Comparison of ENCODE assay signal across 1 cellular context in genomic region chr20:366719-367485, GRCh38.
A peak's percentile ranks its signal among the peaks of the same experiment; 100 is the strongest.
TF ChIP-seq lines count a peak whose summit lies in the region.

No MANE protein-coding gene starts in this region.

TF ChIP-seq in K562, 482 proteins besides CTCF, POLR2A, EP300 and RAD21 (continued from another document):
- TF ChIP-seq THAP12 (CRISPR knock-in tag; IDR thresholded peaks at IDR 0.05) (no peak), ZNF449 (CRISPR knock-in tag; IDR thresholded peaks at IDR 0.05) (peak; percentile 23; the same call in 1 of the 2 replicates), ZNF311 (CRISPR knock-in tag; IDR thresholded peaks at IDR 0.05) (peak; percentile 91), MAFK (IDR thresholded peaks at IDR 0.05; ENCODE audit: low read length) (no peak), MLX (CRISPR knock-in tag; conservative IDR thresholded peaks at IDR 0.05) (no peak), BRF1 (IDR thresholded peaks at IDR 0.05; ENCODE audit: borderline replicate concordance, extremely low read depth, insufficient read length) (no peak), SMAD4 (CRISPR knock-in tag; conservative IDR thresholded peaks at IDR 0.05) (peak; percentile 81), SMARCE1 (IDR thresholded peaks at IDR 0.05) (no peak), ZNF41 (CRISPR knock-in tag; conservative IDR thresholded peaks at IDR 0.05) (peak; percentile 35; the same call in 1 of the 2 replicates), ETV5 (CRISPR knock-in tag; IDR thresholded peaks at IDR 0.05; ENCODE audit: low read depth) (no peak), HSF4 (CRISPR knock-in tag; IDR thresholded peaks at IDR 0.05; ENCODE audit: borderline replicate concordance) (peak; percentile 45; the same call in 1 of the 2 replicates), DMBX1 (CRISPR knock-in tag; IDR thresholded peaks at IDR 0.05; ENCODE audit: borderline replicate concordance) (peak; percentile 95), GTF2E2 (tag; IDR thresholded peaks at IDR 0.05) (no peak), DDX20 (tag; IDR thresholded peaks at IDR 0.05; ENCODE audit: low read depth) (peak; percentile 78), KLF6 (CRISPR knock-in tag; IDR thresholded peaks at IDR 0.05; ENCODE audit: borderline replicate concordance) (peak; percentile 15; the same call in 1 of the 2 replicates), ZNF592 (IDR thresholded peaks at IDR 0.05) (peak; percentile 77), GTF2A2 (tag; IDR thresholded peaks at IDR 0.05) (peak; percentile 37; the same call in 1 of the 2 replicates), TSHZ1 (CRISPR knock-in tag; IDR thresholded peaks at IDR 0.05) (peak; percentile 70; the same call in 1 of the 2 replicates), NFRKB (IDR thresholded peaks at IDR 0.05; ENCODE audit: low read depth) (peak; percentile 59; the same call in 1 of the 2 replicates), HNRNPK (IDR thresholded peaks at IDR 0.05; ENCODE audit: low read depth, low read length, poor library complexity, severe bottlenecking) (no peak), IRF9 (tag; IDR thresholded peaks at IDR 0.05) (0 out of 2 replicates have a peak, but pooled peaks have one; percentile 33), HEY1 (CRISPR knock-in tag; IDR thresholded peaks at IDR 0.05; ENCODE audit: borderline replicate concordance) (no peak), MLLT1 (IDR thresholded peaks at IDR 0.05) (peak in 1 of 2 experiments; percentile 44; a peak in 2 of 4 replicates), FOXA1 (IDR thresholded peaks at IDR 0.05; ENCODE audit: borderline replicate concordance) (no peak), MYC (IDR thresholded peaks at IDR 0.05; ENCODE audit: low read depth, low read length) (no peak), MYC (CRISPR knock-in tag; IDR thresholded peaks at IDR 0.05; ENCODE audit: borderline replicate concordance, low read depth) (peak; percentile 59; the same call in 1 of the 2 replicates), CHCHD3 (CRISPR knock-in tag; IDR thresholded peaks at IDR 0.05) (no peak), FOXM1 (IDR thresholded peaks at IDR 0.05; ENCODE audit: low read depth) (no peak), FOXM1 (CRISPR knock-in tag; IDR thresholded peaks at IDR 0.05; ENCODE audit: low read depth) (no peak), ZNF175 (CRISPR knock-in tag; IDR thresholded peaks at IDR 0.05; ENCODE audit: low read depth) (peak; percentile 25; the same call in 1 of the 2 replicates), SMARCA4 (IDR thresholded peaks at IDR 0.05) (0 out of 2 replicates have a peak, but pooled peaks have one; percentile 29)
- TF ChIP-seq, protein P1, sequence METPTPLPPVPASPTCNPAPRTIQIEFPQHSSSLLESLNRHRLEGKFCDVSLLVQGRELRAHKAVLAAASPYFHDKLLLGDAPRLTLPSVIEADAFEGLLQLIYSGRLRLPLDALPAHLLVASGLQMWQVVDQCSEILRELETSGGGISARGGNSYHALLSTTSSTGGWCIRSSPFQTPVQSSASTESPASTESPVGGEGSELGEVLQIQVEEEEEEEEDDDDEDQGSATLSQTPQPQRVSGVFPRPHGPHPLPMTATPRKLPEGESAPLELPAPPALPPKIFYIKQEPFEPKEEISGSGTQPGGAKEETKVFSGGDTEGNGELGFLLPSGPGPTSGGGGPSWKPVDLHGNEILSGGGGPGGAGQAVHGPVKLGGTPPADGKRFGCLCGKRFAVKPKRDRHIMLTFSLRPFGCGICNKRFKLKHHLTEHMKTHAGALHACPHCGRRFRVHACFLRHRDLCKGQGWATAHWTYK (CRISPR knock-in tag; IDR thresholded peaks at IDR 0.05): no peak
TF ChIP-seq in K562: peak in this region for 32.
